ENCODE assay signal across 8 cellular contexts in genomic region chr3:130894130-130894872, GRCh38. TPM values are rescaled to one million over a fixed set of nuclear protein-coding genes. Genes with fewer than 3 reads are reported as not detected.
A peak's percentile ranks its signal among the peaks of the same experiment; 100 is the strongest.
DNase-seq lines count a peak whose midpoint lies in the region; ATAC-seq and TF ChIP-seq lines count a peak whose summit lies in the region.

No MANE protein-coding gene starts in this region.

- peak overlapping the region; percentile 93 for H3K4me3 Mint-ChIP-seq in T-helper 1 cell treated with Interleukin-12 subunit alpha and Interleukin-12 subunit beta and Interleukin-4 antibody, amounts not matched to agents 30 μg/mL and 1 μg/mL, for 36 hours

- intact Hi-C loops in spleen (cut with DNase I; ENCODE audit: low total_unique reads), result loop anchor here (5.0 kb wide), 1 partner anchor 132 kb away; no protein-coding TSS in a partner anchor

- 0 to 2% (median 1%) methylated on average over 10 to 52 of the region's 52 CpGs for WGBS in spleen, 5 donors

- H3K36me3 ChIP-seq in BJ (ENCODE audit: control insufficient read depth, insufficient read depth, low read length) (no peaks in the 10 kb centered on the region), spleen (no peaks in the 10 kb centered on the region)

- peak overlapping the region; percentile 90 for H3K27ac Mint-ChIP-seq in T-helper 1 cell treated with Interleukin-12 subunit alpha and Interleukin-12 subunit beta and Interleukin-4 antibody, amounts not matched to agents 30 μg/mL and 1 μg/mL, for 36 hours

- CTCF ChIA-PET in BJ (lab: Yijun Ruan, JAX), result interaction anchor here (0.8 to 2.3 kb wide), 24 partner anchors 7 to 619 kb away, joined by 3 to 9 read pairs (median 5); partner anchors contain the start of gene PIK3R4

- POLR2A ChIA-PET in BJ (lab: Charles Lee), result no interaction called here

- in situ Hi-C loops in T47D (cut with HindIII; ENCODE audit: low pct_unique_long_range_greater_than_20kb, low sequenced_read_pairs), result no loop called here

- H3K4me1 ChIP-seq in spleen, result peaks cover 4 to 51% (median 36%) of the 10 kb centered on the region in 6 donors

- H3K9me3 Mint-ChIP-seq in T-helper 1 cell treated with Interleukin-12 subunit alpha and Interleukin-12 subunit beta and Interleukin-4 antibody, amounts not matched to agents 30 μg/mL and 1 μg/mL, for 36 hours, result no peaks in the 10 kb centered on the region

- TF ChIP-seq CTCF in BJ (IDR thresholded peaks at IDR 0.05; ENCODE audit: insufficient read depth, low read depth, low read length) (no peak), spleen (IDR thresholded peaks at IDR 0.05 in 8 of 11, conservative IDR thresholded peaks at IDR 0.05 in 3 of 11) (no peak)

- no peak for DNase-seq in BJ (ENCODE audit: low read depth)
- peak; percentile 11 for DNase-seq in GM19238 (ENCODE audit: insufficient read length, low spot score)
- DNase-seq in T47D (ENCODE audit: low read depth in 1 of 2, low spot score in 1 of 2), result peak; percentile 12 to 13
- DNase-seq in inferior parietal cortex (ENCODE audit: extremely low spot score), result peak; percentile 49
- peak; percentile 92 for DNase-seq in spleen
- no peak for DNase-seq in DMS114 treated with DMSO at 0.1 percent for 48 hours (lab: John Stamatoyannopoulos, UW; ENCODE audit: unreplicated experiment)

- TF ChIP-seq POLR2A in spleen (IDR thresholded peaks at IDR 0.05), result no peak

- H3K9me3 ChIP-seq in spleen, result no peaks in the 10 kb centered on the region

- peaks cover 34% of the 10 kb centered on the region for H3K4me1 Mint-ChIP-seq in T-helper 1 cell treated with Interleukin-12 subunit alpha and Interleukin-12 subunit beta and Interleukin-4 antibody, amounts not matched to agents 30 μg/mL and 1 μg/mL, for 36 hours (ENCODE audit: low read depth)

- peak overlapping the region; percentile 66 for H3K4me3 ChIP-seq in BJ (ENCODE audit: low read depth, low read length)
- H3K4me3 ChIP-seq in spleen, result peak overlapping the region; percentile 69 to 86 (median 76)

- H3K27me3 ChIP-seq in BJ (ENCODE audit: control insufficient read depth, insufficient read depth, low read length), result no peaks in the 10 kb centered on the region
- no peaks in the 10 kb centered on the region for H3K27me3 ChIP-seq in spleen (replicated peaks in 1 of 7)

- H3K27ac ChIP-seq in spleen, result peak overlapping the region; percentile 97 to 99 (median 98)

- no peaks in the 10 kb centered on the region for H3K36me3 Mint-ChIP-seq in T-helper 1 cell treated with Interleukin-12 subunit alpha and Interleukin-12 subunit beta and Interleukin-4 antibody, amounts not matched to agents 30 μg/mL and 1 μg/mL, for 36 hours (ENCODE audit: low read depth)

- H3K27me3 Mint-ChIP-seq in T-helper 1 cell treated with Interleukin-12 subunit alpha and Interleukin-12 subunit beta and Interleukin-4 antibody, amounts not matched to agents 30 μg/mL and 1 μg/mL, for 36 hours (ENCODE audit: low read depth), result no peaks in the 10 kb centered on the region

- ATAC-seq in HG03457 (IDR thresholded peaks at IDR 0.05; ENCODE audit: unreplicated experiment), result peak; percentile 5

RNA-seq across cellular contexts. Expression of gene ATP2C1, which starts 0.4 kb away (rescaled TPM):
- polyA plus RNA-seq in BJ (2011; rRNA removed) (42.9 and 105 TPM in 2 replicates), spleen (10 to 100 TPM; 11.9 to 16.3 (median 13.1) TPM)
- 51.8 and 54.2 TPM in 2 replicates for polyA minus RNA-seq in BJ (2011; rRNA and poly(A)+ RNA removed)
- total RNA-seq in spleen, result 10 to 100 TPM; 42.2 to 59.7 (median 51.7) TPM

Comparison
In these comparisons a context has a peak if more than half of its experiments do, and no peak if none do; other contexts are left out.
1. DNase-seq: peak in GM19238 (single experiment), T47D (2 of 2), inferior parietal cortex (single experiment) and spleen (single experiment); none in BJ (single experiment) and DMS114 treated with DMSO at 0.1 percent for 48 hours (single experiment).